8 cellular contexts compared by ENCODE assay signal in the genomic region with DNA sequence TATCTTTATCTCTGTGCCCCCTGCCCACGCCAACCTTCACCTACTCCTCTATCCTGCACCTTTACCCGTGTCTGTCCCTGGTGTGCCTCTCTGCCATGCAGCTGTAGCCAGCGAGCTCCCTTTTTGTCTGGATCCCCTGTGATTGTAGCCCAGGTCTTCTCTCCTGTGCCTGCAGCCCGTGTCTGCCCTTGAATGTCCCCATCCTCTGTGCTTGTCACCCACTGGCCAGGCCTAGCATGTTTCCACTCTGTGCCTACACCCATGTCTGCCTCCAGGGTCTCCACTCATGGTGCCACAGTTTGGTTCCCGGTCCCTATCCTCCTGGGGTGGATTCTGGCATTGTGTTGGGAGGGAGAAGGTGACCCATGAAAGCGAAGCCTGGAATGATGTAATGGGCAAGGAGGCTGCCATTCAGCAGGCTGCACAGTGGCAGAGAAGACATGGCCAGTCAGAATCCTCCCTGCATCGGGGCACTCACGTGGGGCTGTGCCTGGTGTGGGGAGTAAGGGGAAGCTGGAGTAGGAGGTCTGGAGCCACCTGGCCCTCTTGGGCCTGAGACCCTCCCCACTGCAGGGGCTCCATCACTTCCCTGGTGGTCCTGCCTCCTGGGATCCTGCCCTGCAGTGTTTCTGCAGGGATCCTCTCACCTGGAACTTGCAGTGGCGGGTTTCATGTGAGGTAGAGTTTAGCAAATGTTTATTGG.
DNase-seq lines count a peak whose midpoint lies in the region; ATAC-seq, FAIRE-seq and TF ChIP-seq lines count a peak whose summit lies in the region.
"Not testable (repeated sequence)": the region's sequence is repeated elsewhere in the genome, so short reads cannot be mapped to it uniquely, and the experiment has no call there.

No MANE protein-coding gene starts in this region.

- FAIRE-seq in A549 (lab: Jason Lieb, UNC); HepG2 (lab: Jason Lieb, UNC): not testable (repeated sequence)

- not testable (repeated sequence) for TF ChIP-seq POLR2A in A549 (IDR thresholded peaks at IDR 0.05; ENCODE audit: low read length); HepG2 (IDR thresholded peaks at IDR 0.05; ENCODE audit: insufficient read depth in 1 of 2, low read depth in 2 of 2, low read length in 2 of 2); stomach (IDR thresholded peaks at IDR 0.05)

- not testable (repeated sequence) for TF ChIP-seq RAD21 in A549 (conservative IDR thresholded peaks at IDR 0.05 in 1 of 2, IDR thresholded peaks at IDR 0.05 in 1 of 2); HepG2 (CRISPR knock-in tag; IDR thresholded peaks at IDR 0.05)

- H3K9me3 ChIP-seq in A549; endodermal cell (ENCODE audit: control insufficient read depth, low read length); HepG2 (ENCODE audit: low read length); stomach: not testable (repeated sequence)

- POLR2A ChIA-PET in A549 (lab: Yijun Ruan, JAX); activated CD4-positive, alpha-beta T cell treated with anti-CD3 and anti-CD28 coated beads, Interleukin-2, amount 10 ng/mL, durations not matched to agents 7 days and 5 days (lab: Charles Lee); HepG2 (lab: Yijun Ruan, JAX): not testable (repeated sequence)

- H3K4me2 ChIP-seq in A549, result not testable (repeated sequence)
- peak overlapping the region; percentile 70 for H3K4me2 ChIP-seq in HepG2 (ENCODE audit: low read depth, low read length)

- H3K79me2 ChIP-seq in HepG2 (ENCODE audit: insufficient read depth, low read length), result not testable (repeated sequence)

- CTCF ChIA-PET in A549 (lab: Yijun Ruan, JAX), result interaction anchor here (0.6 kb wide), 1 partner anchor 10 kb away, joined by 3 read pairs; no protein-coding TSS in a partner anchor
- CTCF ChIA-PET in activated CD4-positive, alpha-beta T cell treated with anti-CD3 and anti-CD28 coated beads, Interleukin-2, amount 10 ng/mL, durations not matched to agents 7 days and 5 days (lab: Charles Lee), result interaction anchor here (0.6 kb wide), 1 partner anchor 9 kb away, joined by 3 read pairs; no protein-coding TSS in a partner anchor
- CTCF ChIA-PET in HepG2 (lab: Yijun Ruan, JAX; ENCODE audit: low intra/inter-chr PET ratio, low total read pairs), result not testable (repeated sequence)

- intact Hi-C loops in HepG2 (cut with micrococcal nuclease; ENCODE audit: unreplicated experiment); stomach (cut with DNase I; ENCODE audit: low total_unique reads): not testable (repeated sequence)

- H3K27me3 Mint-ChIP-seq in HFFc6 (ENCODE audit: insufficient read depth) (peaks cover 22% of the 10 kb centered on the region), type B pancreatic cell (peaks cover 12% of the 10 kb centered on the region)
- H3K27me3 Mint-ChIP-seq in activated CD4-positive, alpha-beta T cell treated with anti-CD3 and anti-CD28 coated beads, Interleukin-2, amount 10 ng/mL, durations not matched to agents 7 days and 5 days; endodermal cell (ENCODE audit: insufficient read depth): not testable (repeated sequence)

- not testable (repeated sequence) for TF ChIP-seq EP300 in A549 (IDR thresholded peaks at IDR 0.05); HepG2 (IDR thresholded peaks at IDR 0.05; ENCODE audit: low read depth in 2 of 2, low read length in 2 of 2); HepG2 (CRISPR knock-in tag; IDR thresholded peaks at IDR 0.05; ENCODE audit: borderline replicate concordance); stomach (IDR thresholded peaks at IDR 0.05)

- H3K4me3 ChIP-seq in A549; endodermal cell (ENCODE audit: low read length); stomach: not testable (repeated sequence)
- peak overlapping the region in 1 of 3 experiments; percentile 40; a peak in 1 of 6 replicates for H3K4me3 ChIP-seq in HepG2 (replicated peaks in 1 of 3; ENCODE audit: insufficient read depth in 1 of 3, low read depth in 2 of 3, low read length in 3 of 3)

- H3K27ac ChIP-seq in A549; endodermal cell (ENCODE audit: low read depth, low read length); HepG2 (ENCODE audit: extremely low read length, insufficient read depth, low read length); stomach: not testable (repeated sequence)

- not testable (repeated sequence) for H3K9ac ChIP-seq in endodermal cell (ENCODE audit: extremely low read depth, low read length, poor library complexity, severe bottlenecking); HepG2 (ENCODE audit: insufficient read depth, low read depth, low read length)

- H2AFZ ChIP-seq in HepG2 (ENCODE audit: low read length), result not testable (repeated sequence)

- not testable (repeated sequence) for H3K27me3 ChIP-seq in endodermal cell (ENCODE audit: control insufficient read depth, insufficient read depth, low read length, poor library complexity, severe bottlenecking); stomach
- peaks cover 8 to 23% of the 10 kb centered on the region in 2 experiments for H3K27me3 ChIP-seq in HepG2 (ENCODE audit: control insufficient read depth in 1 of 2, insufficient read depth in 2 of 2, low read length in 2 of 2)

- H3K36me3 ChIP-seq in endodermal cell (ENCODE audit: control insufficient read depth, insufficient read depth, low read length); HepG2 (replicated peaks in 1 of 2; ENCODE audit: control insufficient read depth in 1 of 2, insufficient read depth in 2 of 2, low read length in 2 of 2); stomach: not testable (repeated sequence)

- peaks cover 26% of the 10 kb centered on the region for H3K4me1 Mint-ChIP-seq in HFFc6 (ENCODE audit: low read depth)
- H3K4me1 Mint-ChIP-seq in activated CD4-positive, alpha-beta T cell treated with anti-CD3 and anti-CD28 coated beads, Interleukin-2, amount 10 ng/mL, durations not matched to agents 7 days and 5 days; endodermal cell; type B pancreatic cell (ENCODE audit: unreplicated experiment): not testable (repeated sequence)

- 54% methylated on average over 9 of the region's 9 CpGs for WGBS in A549 (ENCODE audit: missing lambda C conversion rate)
- WGBS in endodermal cell (ENCODE audit: insufficient coverage in 1 of 2, insufficient read length in 1 of 2), 2 experiments, result 91 to 97% methylated on average over 5 to 9 of the region's 9 CpGs
- WGBS in HepG2 (ENCODE audit: low lambda C conversion rate), result 5% methylated on average over 7 of the region's 9 CpGs
- WGBS in stomach, 5 donors, result 75 to 83% (median 81%) methylated on average over 8 to 9 of the region's 9 CpGs

- not testable (repeated sequence) for TF ChIP-seq CTCF in A549 (IDR thresholded peaks at IDR 0.05); HFFc6 (IDR thresholded peaks at IDR 0.05); endodermal cell (conservative IDR thresholded peaks at IDR 0.05); HepG2 (CRISPR knock-in tag; IDR thresholded peaks at IDR 0.05); stomach (IDR thresholded peaks at IDR 0.05); type B pancreatic cell (conservative IDR thresholded peaks at IDR 0.05)

- H3K4me3 Mint-ChIP-seq in HFFc6, result peak overlapping the region; percentile 85; the same call in 1 of the 2 replicates
- peak overlapping the region; percentile 64 for H3K4me3 Mint-ChIP-seq in activated CD4-positive, alpha-beta T cell treated with anti-CD3 and anti-CD28 coated beads, Interleukin-2, amount 10 ng/mL, durations not matched to agents 7 days and 5 days
- not testable (repeated sequence) for H3K4me3 Mint-ChIP-seq in endodermal cell, type B pancreatic cell

- ATAC-seq in A549, result peak; percentile 26 to 34; a peak in 4 of 6 replicates
- peak; percentile 73 for ATAC-seq in HepG2

- H3K27ac Mint-ChIP-seq in HFFc6, result peak overlapping the region; percentile 7; the same call in 1 of the 2 replicates
- H3K27ac Mint-ChIP-seq in activated CD4-positive, alpha-beta T cell treated with anti-CD3 and anti-CD28 coated beads, Interleukin-2, amount 10 ng/mL, durations not matched to agents 7 days and 5 days, result peak overlapping the region; percentile 76
- not testable (repeated sequence) for H3K27ac Mint-ChIP-seq in endodermal cell, type B pancreatic cell

- not testable (repeated sequence) for H4K20me1 ChIP-seq in HepG2 (ENCODE audit: insufficient read depth, low read length)

- in situ Hi-C loops in HepG2 (cut with HindIII; ENCODE audit: extremely low pct_ligation_motif_present, low pct_unique_long_range_greater_than_20kb), result not testable (repeated sequence)

- H3K9me3 Mint-ChIP-seq in HFFc6; activated CD4-positive, alpha-beta T cell treated with anti-CD3 and anti-CD28 coated beads, Interleukin-2, amount 10 ng/mL, durations not matched to agents 7 days and 5 days; endodermal cell; type B pancreatic cell: not testable (repeated sequence)

- H3K36me3 Mint-ChIP-seq in HFFc6 (ENCODE audit: low read depth); activated CD4-positive, alpha-beta T cell treated with anti-CD3 and anti-CD28 coated beads, Interleukin-2, amount 10 ng/mL, durations not matched to agents 7 days and 5 days (ENCODE audit: low read depth); endodermal cell (ENCODE audit: low read depth); type B pancreatic cell: not testable (repeated sequence)

- DNase-seq in A549 (ENCODE audit: low read depth in 1 of 2, low spot score in 1 of 2); HFFc6; activated CD4-positive, alpha-beta T cell treated with anti-CD3 and anti-CD28 coated beads, Interleukin-2, amount 10 ng/mL, durations not matched to agents 7 days and 5 days; HepG2 (ENCODE audit: low spot score): not testable (repeated sequence)
- peak; percentile 38 for DNase-seq in endodermal cell
- DNase-seq in islet precursor cell, result peak; percentile 46
- DNase-seq in stomach, result peak; percentile 9
- DNase-seq in type B pancreatic cell (ENCODE audit: extremely low spot score, unreplicated experiment), result peak; percentile 52

- H3K4me1 ChIP-seq in A549; endodermal cell (ENCODE audit: control insufficient read depth, insufficient read depth, low read length); stomach: not testable (repeated sequence)
- peaks cover 25% of the 10 kb centered on the region for H3K4me1 ChIP-seq in HepG2 (ENCODE audit: insufficient read depth, low read length)

- not testable (repeated sequence) for BruUV-seq in HepG2 (replicated peaks; lab: Mats Ljungman, UMichigan)
